14 cellular contexts compared by ENCODE assay signal in the genomic region with DNA sequence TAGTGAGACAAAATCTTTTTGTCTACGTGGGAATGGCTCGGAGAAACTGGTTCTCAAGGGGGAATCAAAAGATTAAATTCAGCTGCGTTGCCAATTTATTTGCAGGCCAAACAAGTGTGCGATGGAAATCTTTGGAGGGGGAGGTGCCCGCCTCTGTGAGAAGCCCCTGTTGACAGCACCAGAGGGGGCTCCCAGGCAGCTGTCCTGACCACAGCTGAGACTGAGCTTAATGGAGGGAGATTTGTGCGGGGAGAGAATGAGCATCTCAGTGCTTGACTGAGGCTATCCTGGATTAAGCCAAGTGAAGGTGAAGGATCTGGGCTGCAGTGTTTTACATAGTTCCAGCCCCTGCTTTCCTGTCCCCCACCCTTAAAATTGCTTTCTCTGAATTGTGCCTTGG.
A peak's percentile ranks its signal among the peaks of the same experiment; 100 is the strongest.
DNase-seq lines count a peak whose midpoint lies in the region; ATAC-seq and TF ChIP-seq lines count a peak whose summit lies in the region.
"Had no signal": no experiment of that assay in that cellular context is flagged by ENCODE, and none has a peak within 500 bp of the region (broad histone marks: within the 10 kb centered on the region; RNA-seq: fewer than 3 reads in every experiment).

No MANE protein-coding gene starts in this region.

- no peaks in the 10 kb centered on the region for H3K36me3 Mint-ChIP-seq in endodermal cell (ENCODE audit: low read depth)
- H3K36me3 Mint-ChIP-seq: CD4-positive, alpha-beta memory T cell had no signal

- H3K27ac ChIP-seq in endodermal cell (ENCODE audit: low read depth, low read length): no peak overlapping the region
- H3K27ac ChIP-seq: C4-2B had no signal

- WGBS in endodermal cell (ENCODE audit: insufficient coverage in 1 of 2, insufficient read length in 1 of 2), 2 experiments: 46 to 59% methylated on average over 3 to 6 of the region's 6 CpGs

- no peak for ATAC-seq in GM18517 (IDR thresholded peaks at IDR 0.05; ENCODE audit: unreplicated experiment)
- ATAC-seq: GM12878 had no signal

- H3K4me1 ChIP-seq in endodermal cell (ENCODE audit: control insufficient read depth, insufficient read depth, low read length): no peaks in the 10 kb centered on the region
- H3K4me1 ChIP-seq: BE2C had no signal

- H3K4me3 Mint-ChIP-seq in endodermal cell: no peak overlapping the region
- H3K4me3 Mint-ChIP-seq: CD4-positive, alpha-beta memory T cell had no signal

- no peak for TF ChIP-seq CTCF in endodermal cell (conservative IDR thresholded peaks at IDR 0.05)

- no peaks in the 10 kb centered on the region for H3K27me3 Mint-ChIP-seq in endodermal cell (ENCODE audit: insufficient read depth)

- H3K9me3 ChIP-seq in endodermal cell (ENCODE audit: control insufficient read depth, low read length): no peaks in the 10 kb centered on the region
- H3K9me3 ChIP-seq: BE2C had no signal

- H3K4me1 Mint-ChIP-seq in endodermal cell: peaks cover 12% of the 10 kb centered on the region
- H3K4me1 Mint-ChIP-seq: CD4-positive, alpha-beta memory T cell had no signal

- no peaks in the 10 kb centered on the region for H3K27me3 ChIP-seq in endodermal cell (ENCODE audit: control insufficient read depth, insufficient read depth, low read length, poor library complexity, severe bottlenecking)
- H3K27me3 ChIP-seq: BE2C had no signal

- H3K27ac Mint-ChIP-seq in endodermal cell: no peak overlapping the region
- H3K27ac Mint-ChIP-seq: CD4-positive, alpha-beta memory T cell had no signal

- no peak overlapping the region for H3K4me3 ChIP-seq in endodermal cell (ENCODE audit: low read length)
- H3K4me3 ChIP-seq: GM12878 had no signal

- no peak overlapping the region for H3K9ac ChIP-seq in endodermal cell (ENCODE audit: extremely low read depth, low read length, poor library complexity, severe bottlenecking)

- peak; percentile 64 for DNase-seq in NCI-H82 (lab: John Stamatoyannopoulos, UW)
- peak; percentile 53 for DNase-seq in endodermal cell
- peak; percentile 23 for DNase-seq in iPS-NIHi11 (ENCODE audit: low spot score)
- DNase-seq in retina: peak; percentile 22
- no peak for DNase-seq in stimulated activated CD4-positive, alpha-beta T cell treated with anti-CD3 and anti-CD28 coated beads, Interleukin-4, amount 100 ng/mL, for 1 hour
- DNase-seq in T1000 (lab: John Stamatoyannopoulos, UW): no peak
- DNase-seq: BE2C; CD4-positive, alpha-beta memory T cell; DMS79; H7; IMR-90 had no signal

- H3K9me3 Mint-ChIP-seq in endodermal cell: no peaks in the 10 kb centered on the region
- H3K9me3 Mint-ChIP-seq: CD4-positive, alpha-beta memory T cell had no signal

- H3K36me3 ChIP-seq in endodermal cell (ENCODE audit: control insufficient read depth, insufficient read depth, low read length): no peaks in the 10 kb centered on the region
- H3K36me3 ChIP-seq: BE2C had no signal

Comparison
In these comparisons a context has a peak if more than half of its experiments do, and no peak if none do; other contexts are left out.
1. DNase-seq: peak in NCI-H82 (single experiment), endodermal cell (single experiment), iPS-NIHi11 (single experiment) and retina (single experiment); none in stimulated activated CD4-positive, alpha-beta T cell treated with anti-CD3 and anti-CD28 coated beads, Interleukin-4, amount 100 ng/mL, for 1 hour (single experiment) and T1000 (single experiment).